Comparison of ENCODE assay signal across 21 cellular contexts in genomic region chr3:4900298-4900697, GRCh38.
A peak's percentile ranks its signal among the peaks of the same experiment; 100 is the strongest.
DNase-seq lines count a peak whose midpoint lies in the region; ATAC-seq and TF ChIP-seq lines count a peak whose summit lies in the region.
"Had no signal": no experiment of that assay in that cellular context is flagged by ENCODE, and none has a peak within 500 bp of the region (broad histone marks: within the 10 kb centered on the region; RNA-seq: fewer than 3 reads in every experiment).

No MANE protein-coding gene starts in this region.

- DNase-seq in CD4-positive, alpha-beta T cell = no peak
- DNase-seq in ELF-1 (ENCODE audit: low read depth, low spot score) = peak; percentile 49
- DNase-seq in activated T-helper 1 cell treated with anti-CD3 and anti-CD28 coated beads, Interleukin-12 subunit alpha, Interleukin-12 subunit beta, Interleukin-2, Interleukin-4 antibody, amounts not matched to agents 30 ng/mL and 10 ng/mL and 1 ng/mL, durations not matched to agents 14 hours and 24 hours and 36 hours (ENCODE audit: low spot score) = no peak
- no peak for DNase-seq in epithelial cell of prostate (ENCODE audit: low read depth, low spot score)
- no peak for DNase-seq in ecto neural progenitor cell (ENCODE audit: low spot score)
- no peak for DNase-seq in progenitor cell of endocrine pancreas (ENCODE audit: low spot score, unreplicated experiment)
- DNase-seq in HuH-7.5 (ENCODE audit: low spot score) = no peak
- DNase-seq: activated CD4-positive, CD25-positive, alpha-beta regulatory T cell treated with anti-CD3 and anti-CD28 coated beads, Interleukin-2, amount 50 U/mL, for 72 hours; activated CD8-positive, alpha-beta memory T cell treated with anti-CD3 and anti-CD28 coated beads, Interleukin-2, amount 50 U/mL, for 48 hours; central memory CD4-positive, alpha-beta T cell; HFFc6; NCI-H2081; NCI-H446; OCI-M1; right lobe of liver; stimulated activated CD4-positive, alpha-beta T cell treated with anti-CD3 and anti-CD28 coated beads, Interleukin-4, amount 100 ng/mL, for 4 hours; stimulated activated naive CD4-positive, alpha-beta T cell treated with Interleukin-2 at 50 U/mL for 16 hours had no signal

- no peaks in the 10 kb centered on the region for H3K9me3 Mint-ChIP-seq in CD4-positive, alpha-beta T cell
- peaks cover 8% of the 10 kb centered on the region for H3K9me3 Mint-ChIP-seq in activated T-helper 1 cell treated with anti-CD3 and anti-CD28 coated beads, Interleukin-12 subunit alpha, Interleukin-12 subunit beta, Interleukin-2, Interleukin-4 antibody, amounts not matched to agents 30 ng/mL and 10 ng/mL and 1 ng/mL, durations not matched to agents 14 hours and 24 hours and 36 hours
- no peaks in the 10 kb centered on the region for H3K9me3 Mint-ChIP-seq in progenitor cell of endocrine pancreas (ENCODE audit: low read depth)
- H3K9me3 Mint-ChIP-seq: HFFc6; natural killer cell treated with Interleukin-12 subunit alpha and Interleukin-12 subunit beta and Interleukin-15 and Interleukin-18, amount 100 ng/mL, for 72 hours had no signal

- intact Hi-C loops in CD4-positive, alpha-beta T cell (cut with DNase I, micrococcal nuclease) = no loop called here
- intact Hi-C loops in activated T-helper 1 cell treated with anti-CD3 and anti-CD28 coated beads, Interleukin-12 subunit alpha, Interleukin-12 subunit beta, Interleukin-2, Interleukin-4 antibody, amounts not matched to agents 30 ng/mL and 10 ng/mL and 1 ng/mL, durations not matched to agents 14 hours and 24 hours and 36 hours (cut with micrococcal nuclease) = no loop called here

- POLR2A ChIA-PET in CD4-positive, alpha-beta T cell (lab: Charles Lee) = no interaction called here

- H3K27me3 ChIP-seq in CD4-positive, alpha-beta T cell (ENCODE audit: control insufficient read depth, insufficient read depth, low read length) = no peaks in the 10 kb centered on the region
- H3K27me3 ChIP-seq: right lobe of liver, tibial nerve had no signal

- no peak overlapping the region for H3K4me3 Mint-ChIP-seq in CD4-positive, alpha-beta T cell
- H3K4me3 Mint-ChIP-seq in activated T-helper 1 cell treated with anti-CD3 and anti-CD28 coated beads, Interleukin-12 subunit alpha, Interleukin-12 subunit beta, Interleukin-2, Interleukin-4 antibody, amounts not matched to agents 30 ng/mL and 10 ng/mL and 1 ng/mL, durations not matched to agents 14 hours and 24 hours and 36 hours = peak overlapping the region; percentile 1
- H3K4me3 Mint-ChIP-seq in progenitor cell of endocrine pancreas (ENCODE audit: low read depth) = no peak overlapping the region
- H3K4me3 Mint-ChIP-seq: HFFc6; natural killer cell treated with Interleukin-12 subunit alpha and Interleukin-12 subunit beta and Interleukin-15 and Interleukin-18, amount 100 ng/mL, for 72 hours had no signal

- ATAC-seq in CD4-positive, alpha-beta T cell (ENCODE audit: poor library complexity) = no peak
- no peak for ATAC-seq in GM21360 (IDR thresholded peaks at IDR 0.05; ENCODE audit: unreplicated experiment)
- ATAC-seq: natural killer cell treated with Interleukin-12 subunit alpha and Interleukin-12 subunit beta and Interleukin-15 and Interleukin-18, amount 100 ng/mL, for 72 hours; right lobe of liver; Right ventricle myocardium inferior had no signal

- H3K27ac ChIP-seq in CD4-positive, alpha-beta T cell (ENCODE audit: low read depth, low read length) = no peak overlapping the region
- H3K27ac ChIP-seq in epithelial cell of prostate = peak overlapping the region; percentile 12
- H3K27ac ChIP-seq: right lobe of liver had no signal

- H3K27me3 Mint-ChIP-seq in CD4-positive, alpha-beta T cell = no peaks in the 10 kb centered on the region
- no peaks in the 10 kb centered on the region for H3K27me3 Mint-ChIP-seq in activated T-helper 1 cell treated with anti-CD3 and anti-CD28 coated beads, Interleukin-12 subunit alpha, Interleukin-12 subunit beta, Interleukin-2, Interleukin-4 antibody, amounts not matched to agents 30 ng/mL and 10 ng/mL and 1 ng/mL, durations not matched to agents 14 hours and 24 hours and 36 hours (ENCODE audit: insufficient read depth)
- peaks cover 17% of the 10 kb centered on the region for H3K27me3 Mint-ChIP-seq in progenitor cell of endocrine pancreas
- H3K27me3 Mint-ChIP-seq: natural killer cell treated with Interleukin-12 subunit alpha and Interleukin-12 subunit beta and Interleukin-15 and Interleukin-18, amount 100 ng/mL, for 72 hours had no signal

- H3K9me3 ChIP-seq in CD4-positive, alpha-beta T cell (ENCODE audit: control insufficient read depth, low read length) = no peaks in the 10 kb centered on the region
- H3K9me3 ChIP-seq: right lobe of liver, tibial nerve had no signal

- CTCF ChIA-PET in CD4-positive, alpha-beta T cell (lab: Charles Lee) = no interaction called here

- H3K27ac Mint-ChIP-seq in CD4-positive, alpha-beta T cell = peak overlapping the region; percentile 51
- H3K27ac Mint-ChIP-seq in activated T-helper 1 cell treated with anti-CD3 and anti-CD28 coated beads, Interleukin-12 subunit alpha, Interleukin-12 subunit beta, Interleukin-2, Interleukin-4 antibody, amounts not matched to agents 30 ng/mL and 10 ng/mL and 1 ng/mL, durations not matched to agents 14 hours and 24 hours and 36 hours = peak overlapping the region; percentile 85
- H3K27ac Mint-ChIP-seq in progenitor cell of endocrine pancreas = no peak overlapping the region
- H3K27ac Mint-ChIP-seq: HFFc6 had no signal

- no peak for TF ChIP-seq CTCF in CD4-positive, alpha-beta T cell (IDR thresholded peaks at IDR 0.05)
- TF ChIP-seq CTCF in progenitor cell of endocrine pancreas (IDR thresholded peaks at IDR 0.05; ENCODE audit: unreplicated experiment) = no peak

- H3K36me3 Mint-ChIP-seq in CD4-positive, alpha-beta T cell (ENCODE audit: low read depth) = no peaks in the 10 kb centered on the region
- H3K36me3 Mint-ChIP-seq in activated T-helper 1 cell treated with anti-CD3 and anti-CD28 coated beads, Interleukin-12 subunit alpha, Interleukin-12 subunit beta, Interleukin-2, Interleukin-4 antibody, amounts not matched to agents 30 ng/mL and 10 ng/mL and 1 ng/mL, durations not matched to agents 14 hours and 24 hours and 36 hours (ENCODE audit: low read depth) = peaks cover 20% of the 10 kb centered on the region
- no peaks in the 10 kb centered on the region for H3K36me3 Mint-ChIP-seq in progenitor cell of endocrine pancreas (ENCODE audit: insufficient read depth)
- H3K36me3 Mint-ChIP-seq: natural killer cell treated with Interleukin-12 subunit alpha and Interleukin-12 subunit beta and Interleukin-15 and Interleukin-18, amount 100 ng/mL, for 72 hours had no signal

- peaks cover 34% of the 10 kb centered on the region for H3K4me1 Mint-ChIP-seq in CD4-positive, alpha-beta T cell (ENCODE audit: low read depth)
- H3K4me1 Mint-ChIP-seq in activated T-helper 1 cell treated with anti-CD3 and anti-CD28 coated beads, Interleukin-12 subunit alpha, Interleukin-12 subunit beta, Interleukin-2, Interleukin-4 antibody, amounts not matched to agents 30 ng/mL and 10 ng/mL and 1 ng/mL, durations not matched to agents 14 hours and 24 hours and 36 hours (ENCODE audit: low read depth) = peaks cover 85% of the 10 kb centered on the region
- peaks cover 8% of the 10 kb centered on the region for H3K4me1 Mint-ChIP-seq in progenitor cell of endocrine pancreas (ENCODE audit: low read depth)
